1 cellular context compared by ENCODE assay signal in genomic region chr20:36885355-36885754, GRCh38.
TF ChIP-seq lines count a peak whose summit lies in the region.

No MANE protein-coding gene starts in this region.

TF ChIP-seq in GM23338, 12 proteins besides CTCF, POLR2A, EP300 and RAD21 (continued from another document):
- TF ChIP-seq ZNF462 (CRISPR knock-in tag; IDR thresholded peaks at IDR 0.05), result no peak
- no peak for TF ChIP-seq STAT1 (IDR thresholded peaks at IDR 0.05; ENCODE audit: unreplicated experiment)
- TF ChIP-seq POLR2AphosphoS5 (IDR thresholded peaks at IDR 0.05; ENCODE audit: low read depth), result no peak
- TF ChIP-seq JUNB (IDR thresholded peaks at IDR 0.05; ENCODE audit: unreplicated experiment), result no peak
